Comparison of ENCODE assay signal across 17 cellular contexts in genomic region chr3:123713211-123713610, GRCh38.
DNase-seq lines count a peak whose midpoint lies in the region; ATAC-seq, FAIRE-seq and TF ChIP-seq lines count a peak whose summit lies in the region.
"Had no signal": no experiment of that assay in that cellular context is flagged by ENCODE, and none has a peak within 500 bp of the region (broad histone marks: within the 10 kb centered on the region; RNA-seq: fewer than 3 reads in every experiment).

No MANE protein-coding gene starts in this region.

- ATAC-seq in omental fat pad (ENCODE audit: low FRiP score) (no peak), HG02763 (IDR thresholded peaks at IDR 0.05; ENCODE audit: unreplicated experiment) (no peak)
- ATAC-seq: A549, HepG2 had no signal

- TF ChIP-seq CTCF in bronchial epithelial cell (IDR thresholded peaks at IDR 0.05; ENCODE audit: insufficient read depth, low read length, severe bottlenecking) (no peak), omental fat pad (IDR thresholded peaks at IDR 0.05) (no peak)

- FAIRE-seq in bronchial epithelial cell (lab: Jason Lieb, UNC) = peak; percentile 77
- peak; percentile 45 for FAIRE-seq in islet of Langerhans (lab: Jason Lieb, UNC)
- FAIRE-seq: A549, GM18507, HepG2 had no signal

- H3K27me3 ChIP-seq in bronchial epithelial cell (ENCODE audit: control insufficient read depth, insufficient read depth, low read length) = no peaks in the 10 kb centered on the region
- H3K27me3 ChIP-seq: Peyer's patch had no signal

- peak; percentile 33 for DNase-seq in Ammon's horn (ENCODE audit: low spot score)
- DNase-seq in bronchial epithelial cell (ENCODE audit: low read depth) = no peak
- peak; percentile 9 for DNase-seq in putamen (ENCODE audit: low spot score)
- DNase-seq in Kasumi-1 (lab: John Stamatoyannopoulos, UW) = no peak
- DNase-seq in omental fat pad (ENCODE audit: low spot score) = no peak
- DNase-seq in activated T-cell treated with anti-CD3 and anti-CD28 coated beads for 4 hours = no peak
- DNase-seq: CD4-positive, CD25-positive, alpha-beta regulatory T cell; H7; NCI-H1930; NCI-H2171 treated with DMSO at 0.1 percent for 48 hours; NCI-H82; Peyer's patch had no signal

- H3K36me3 ChIP-seq in bronchial epithelial cell (ENCODE audit: control insufficient read depth, insufficient read depth, low read length) = no peaks in the 10 kb centered on the region
- H3K36me3 ChIP-seq: Peyer's patch had no signal

- no peak overlapping the region for H3K4me3 ChIP-seq in bronchial epithelial cell (ENCODE audit: low read depth, low read length)
- H3K4me3 ChIP-seq: A549, Peyer's patch had no signal

Comparison
In these comparisons a context has a peak if more than half of its experiments do, and no peak if none do; other contexts are left out.
1. DNase-seq: peak in Ammon's horn (single experiment) and putamen (single experiment); none in bronchial epithelial cell (single experiment), Kasumi-1 (0 of 2), omental fat pad (single experiment) and activated T-cell treated with anti-CD3 and anti-CD28 coated beads for 4 hours (single experiment).